In the genomic region with DNA sequence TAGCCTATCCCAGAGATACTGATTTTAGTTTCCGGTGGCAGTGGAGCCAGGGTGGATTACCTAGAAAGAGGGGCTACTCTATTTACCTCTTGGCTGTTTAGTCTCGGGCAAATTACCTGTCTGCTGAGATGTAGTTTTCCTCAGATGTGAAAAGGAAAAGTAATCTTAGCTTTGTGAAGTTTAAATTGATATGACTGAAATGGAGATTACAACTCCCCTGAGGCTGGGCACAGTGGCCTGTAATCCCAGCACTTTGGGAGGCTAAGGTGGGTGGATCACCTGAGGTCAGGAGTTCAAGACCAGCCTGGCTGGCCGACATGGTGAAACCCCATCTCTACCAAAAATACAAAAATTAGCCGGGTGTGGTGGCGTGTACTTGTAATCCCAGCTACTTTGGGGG, we compare ENCODE assay signal across 9 cellular contexts. TPM values are rescaled to one million over a fixed set of nuclear protein-coding genes. Genes with fewer than 3 reads are reported as not detected.
A peak's percentile ranks its signal among the peaks of the same experiment; 100 is the strongest.
DNase-seq lines count a peak whose midpoint lies in the region; ATAC-seq, FAIRE-seq and TF ChIP-seq lines count a peak whose summit lies in the region.
"Not testable (repeated sequence)": the region's sequence is repeated elsewhere in the genome, so short reads cannot be mapped to it uniquely, and the experiment has no call there.
"Had no signal": no experiment of that assay in that cellular context is flagged by ENCODE, and none has a peak within 500 bp of the region (broad histone marks: within the 10 kb centered on the region; RNA-seq: fewer than 3 reads in every experiment).

No MANE protein-coding gene starts in this region.

- peak overlapping the region; percentile 69 to 97 for H3K9ac ChIP-seq in duodenal mucosa (ENCODE audit: low read depth in 1 of 2, low read length in 2 of 2)

- H3K36me3 ChIP-seq in H7 (replicated peaks; ENCODE audit: control insufficient read depth, insufficient read depth, low read length), result peaks cover 35% of the 10 kb centered on the region
- H3K36me3 ChIP-seq in duodenal mucosa (ENCODE audit: control insufficient read depth in 1 of 2, insufficient read depth in 2 of 2, low read length in 2 of 2), result peaks cover 29 to 39% of the 10 kb centered on the region in 2 donors
- not testable (repeated sequence) for H3K36me3 ChIP-seq in hepatocyte (replicated peaks; ENCODE audit: insufficient read depth, low read depth)
- H3K36me3 ChIP-seq in spleen, result peaks cover 0 to 61% (median 43%) of the 10 kb centered on the region in 6 donors

- H3K4me1 ChIP-seq in A549 (peaks cover 49% of the 10 kb centered on the region), duodenal mucosa (ENCODE audit: control insufficient read depth in 1 of 2, insufficient read depth in 2 of 2, low read length in 2 of 2) (peaks cover 35 to 41% of the 10 kb centered on the region in 2 donors), hepatocyte (ENCODE audit: insufficient read depth) (peaks cover 33% of the 10 kb centered on the region), spleen (peaks cover 22 to 70% (median 62%) of the 10 kb centered on the region in 6 donors)

- not testable (repeated sequence) for H3K27me3 Mint-ChIP-seq in activated naive CD4-positive, alpha-beta T cell treated with anti-CD3 and anti-CD28 coated beads for 36 hours (ENCODE audit: low read depth); naive thymus-derived CD8-positive, alpha-beta T cell

- H3K27ac ChIP-seq in A549 (peak overlapping the region; percentile 90 to 99), RWPE1 (peak overlapping the region; percentile 94), hepatocyte (peak overlapping the region; percentile 74), spleen (peak overlapping the region in 7 of 8 donors; percentile 87 to 96 (median 92))
- H3K27ac ChIP-seq in duodenal mucosa (ENCODE audit: low read depth, low read length), result not testable (repeated sequence)

- TF ChIP-seq EP300 in A549 (IDR thresholded peaks at IDR 0.05), result not testable (repeated sequence)

- H3K4me3 ChIP-seq in A549, result peak overlapping the region; percentile 75
- peak overlapping the region; percentile 97 for H3K4me3 ChIP-seq in H7 (ENCODE audit: insufficient read depth, low read depth, low read length)
- peak overlapping the region; percentile 75 to 95 for H3K4me3 ChIP-seq in duodenal mucosa (ENCODE audit: low read depth in 1 of 2, low read length in 2 of 2)
- H3K4me3 ChIP-seq in hepatocyte, result peak overlapping the region; percentile 59
- peak overlapping the region; percentile 82 to 96 (median 89) for H3K4me3 ChIP-seq in spleen

- H4K20me1 ChIP-seq in hepatocyte (ENCODE audit: insufficient read depth, poor library complexity, severe bottlenecking), result peaks cover 44% of the 10 kb centered on the region

- H3K27ac Mint-ChIP-seq in activated naive CD4-positive, alpha-beta T cell treated with anti-CD3 and anti-CD28 coated beads for 36 hours, result peak overlapping the region; percentile 99
- H3K27ac Mint-ChIP-seq in naive thymus-derived CD8-positive, alpha-beta T cell, result peak overlapping the region; percentile 90 to 99 (median 98)

- H3K4me2 ChIP-seq in A549, result peak overlapping the region; percentile 75
- peak overlapping the region; percentile 92 for H3K4me2 ChIP-seq in hepatocyte

- not testable (repeated sequence) for TF ChIP-seq CTCF in A549 (IDR thresholded peaks at IDR 0.05); RWPE1 (conservative IDR thresholded peaks at IDR 0.05; ENCODE audit: low read depth); hepatocyte (IDR thresholded peaks at IDR 0.05; ENCODE audit: poor library complexity); spleen (IDR thresholded peaks at IDR 0.05 in 8 of 11, conservative IDR thresholded peaks at IDR 0.05 in 3 of 11)

- CTCF ChIA-PET in A549 (lab: Yijun Ruan, JAX) (interaction anchor here (0.8 to 29.8 kb wide), 8 partner anchors 12 to 154 kb away, joined by 3 to 589 read pairs (median 8); no protein-coding TSS in a partner anchor), RWPE1 (lab: Yijun Ruan, JAX) (interaction anchor here (0.6 to 1.3 kb wide), 5 partner anchors 11 to 748 kb away, joined by 3 to 4 read pairs (median 3); no protein-coding TSS in a partner anchor)
- CTCF ChIA-PET in activated naive CD4-positive, alpha-beta T cell treated with anti-CD3 and anti-CD28 coated beads for 36 hours (lab: Charles Lee), result interaction anchor here (0.7 to 2.6 kb wide), 5 partner anchors 12 to 77 kb away, joined by 3 to 17 read pairs (median 4); no protein-coding TSS in a partner anchor

- not testable (repeated sequence) for H3K9me3 ChIP-seq in A549; duodenal mucosa (ENCODE audit: control insufficient read depth in 1 of 2, low read length in 2 of 2); hepatocyte (ENCODE audit: low read depth); spleen

- 21% methylated on average over 5 of the region's 5 CpGs for WGBS in A549 (ENCODE audit: missing lambda C conversion rate)
- 46% methylated on average over 5 of the region's 5 CpGs for WGBS in hepatocyte (ENCODE audit: low lambda C conversion rate, missing lambda C conversion rate)
- 53 to 67% (median 61%) methylated on average over 5 of the region's 5 CpGs for WGBS in spleen, 5 donors

- not testable (repeated sequence) for DNase-seq in A549 (ENCODE audit: low read depth in 1 of 2, low spot score in 1 of 2); H7; RWPE1 (ENCODE audit: low spot score); activated naive CD4-positive, alpha-beta T cell treated with anti-CD3 and anti-CD28 coated beads for 36 hours; hepatocyte (ENCODE audit: low spot score); naive thymus-derived CD8-positive, alpha-beta T cell; spleen

- peaks cover 50% of the 10 kb centered on the region for H3K4me1 Mint-ChIP-seq in activated naive CD4-positive, alpha-beta T cell treated with anti-CD3 and anti-CD28 coated beads for 36 hours (ENCODE audit: low read depth)
- H3K4me1 Mint-ChIP-seq in naive thymus-derived CD8-positive, alpha-beta T cell, result peaks cover 41 to 64% (median 51%) of the 10 kb centered on the region in 4 donors

- intact Hi-C loops in activated naive CD4-positive, alpha-beta T cell treated with anti-CD3 and anti-CD28 coated beads for 36 hours (cut with micrococcal nuclease); spleen (cut with DNase I; ENCODE audit: low total_unique reads): not testable (repeated sequence)

- H3K79me2 ChIP-seq in hepatocyte, result peaks cover 37% of the 10 kb centered on the region

- H3K27me3 ChIP-seq in H7 (ENCODE audit: control insufficient read depth, insufficient read depth, low read length); duodenal mucosa (ENCODE audit: control insufficient read depth in 1 of 2, insufficient read depth in 2 of 2, low read length in 2 of 2); hepatocyte; spleen (replicated peaks in 1 of 7): not testable (repeated sequence)

- TF ChIP-seq RAD21 in A549 (conservative IDR thresholded peaks at IDR 0.05 in 1 of 2, IDR thresholded peaks at IDR 0.05 in 1 of 2), result not testable (repeated sequence)

- not testable (repeated sequence) for H2AFZ ChIP-seq in hepatocyte

- H3K9me2 ChIP-seq in hepatocyte (replicated peaks; ENCODE audit: insufficient read depth), result not testable (repeated sequence)

- H3K36me3 Mint-ChIP-seq in activated naive CD4-positive, alpha-beta T cell treated with anti-CD3 and anti-CD28 coated beads for 36 hours (ENCODE audit: low read depth), result peaks cover 58% of the 10 kb centered on the region
- H3K36me3 Mint-ChIP-seq in naive thymus-derived CD8-positive, alpha-beta T cell, result peaks cover 4 to 48% (median 13%) of the 10 kb centered on the region in 3 donors

- H3K9me3 Mint-ChIP-seq in activated naive CD4-positive, alpha-beta T cell treated with anti-CD3 and anti-CD28 coated beads for 36 hours; naive thymus-derived CD8-positive, alpha-beta T cell: not testable (repeated sequence)

- POLR2A ChIA-PET in A549 (lab: Yijun Ruan, JAX), result interaction anchor here (0.5 to 1.2 kb wide), 6 partner anchors 54 to 393 kb away, joined by 3 read pairs; no protein-coding TSS in a partner anchor
- POLR2A ChIA-PET in RWPE1 (lab: Yijun Ruan, JAX; ENCODE audit: low non-redundant PET), result not testable (repeated sequence)
- POLR2A ChIA-PET in naive thymus-derived CD8-positive, alpha-beta T cell (lab: Charles Lee), result interaction anchor here (0.6 to 5.5 kb wide), 5 partner anchors 12 to 173 kb away, joined by 3 to 58 read pairs (median 7); partner anchors contain the start of genes TRPV2 and UBB

- not testable (repeated sequence) for FAIRE-seq in A549 (lab: Jason Lieb, UNC)

- ATAC-seq in A549; naive thymus-derived CD8-positive, alpha-beta T cell: not testable (repeated sequence)

- TF ChIP-seq POLR2A in A549 (IDR thresholded peaks at IDR 0.05; ENCODE audit: low read length); spleen (IDR thresholded peaks at IDR 0.05): not testable (repeated sequence)

- H3K4me3 Mint-ChIP-seq in activated naive CD4-positive, alpha-beta T cell treated with anti-CD3 and anti-CD28 coated beads for 36 hours, result peak overlapping the region; percentile 99
- H3K4me3 Mint-ChIP-seq in naive thymus-derived CD8-positive, alpha-beta T cell, result peak overlapping the region; percentile 98 to 100 (median 99)

RNA-seq across cellular contexts. Expression of gene TRPV2, which starts 25.0 kb away (rescaled TPM):
- polyA plus RNA-seq in A549 (2011; rRNA removed), result 0.31 and 0.60 TPM in 2 replicates
- polyA plus RNA-seq in A549 (2012; cell fraction: cytosol; rRNA removed), result 0.87 and 1.1 TPM in 2 replicates
- 0.86 and 1.7 TPM in 2 replicates for polyA plus RNA-seq in A549 (2012; cell fraction: nucleus; rRNA removed)
- 0.35 to 0.62 TPM (median 0.61 TPM) in 3 replicates for polyA plus RNA-seq in A549 (2017; fragmentation: RNase III; extraction: RNeasy Plus Mini Kit Qiagen cat#74134 plus additional on column Dnase treatment)
- polyA minus RNA-seq in A549 (2011; rRNA and poly(A)+ RNA removed), result 0.37 and 0.73 TPM in 2 replicates
- 1.8 and 5.5 TPM in 2 replicates for total RNA-seq in H7 (2014; rRNA removed; shearing (Covaris generic))
- total RNA-seq in activated naive CD4-positive, alpha-beta T cell treated with anti-CD3 and anti-CD28 coated beads for 36 hours, result 10 to 100 TPM; 23.7 to 24.8 TPM
- total RNA-seq in hepatocyte, result 1.8 and 7.7 TPM in 2 replicates
- 10.1 and 15.2 TPM in 2 replicates for polyA plus RNA-seq in hepatocyte
- 10 to 100 TPM; 60.9 to 65.0 TPM for total RNA-seq in naive thymus-derived CD8-positive, alpha-beta T cell
- 100 to 1,000 TPM in 1 of 3 donors, 10 to 100 TPM in 2; 87.0 to 109 (median 90.6) TPM for polyA plus RNA-seq in naive thymus-derived CD8-positive, alpha-beta T cell
- total RNA-seq in spleen, result 10 to 100 TPM; 44.8 to 85.7 (median 50.2) TPM
- polyA plus RNA-seq in spleen, result 10 to 100 TPM; 37.0 to 61.3 (median 55.0) TPM
- total RNA-seq: A172 had no signal

RNA-seq across cellular contexts. Expression of gene LRRC75A, which starts 51.6 kb away (rescaled TPM):
- polyA plus RNA-seq in A549 (2011; rRNA removed) (0.65 and 0.78 TPM in 2 replicates), A549 (2017; fragmentation: RNase III; extraction: RNeasy Plus Mini Kit Qiagen cat#74134 plus additional on column Dnase treatment) (0.54 to 0.85 TPM (median 0.84 TPM) in 3 replicates), hepatocyte (7.7 and 10.7 TPM in 2 replicates), spleen (10 to 100 TPM in 1 of 3 donors, 1 to 10 TPM in 2; 4.2 to 10.5 (median 4.8) TPM)
- polyA plus RNA-seq in A549 (2012; cell fraction: cytosol; rRNA removed), result 0.85 and 1.4 TPM in 2 replicates
- 1.3 and 2.1 TPM in 2 replicates for polyA plus RNA-seq in A549 (2012; cell fraction: nucleus; rRNA removed)
- polyA minus RNA-seq in A549 (2011; rRNA and poly(A)+ RNA removed), result 0.97 and 1.3 TPM in 2 replicates
- 3.3 and 5.9 TPM in 2 replicates for total RNA-seq in H7 (2014; rRNA removed; shearing (Covaris generic))
- under 1 TPM; 0.69 to 0.79 TPM for total RNA-seq in activated naive CD4-positive, alpha-beta T cell treated with anti-CD3 and anti-CD28 coated beads for 36 hours
- total RNA-seq in hepatocyte (15.0 and 18.0 TPM in 2 replicates), spleen (10 to 100 TPM; 12.1 to 26.4 (median 22.3) TPM)
- 1 to 10 TPM; 7.4 to 8.9 TPM for total RNA-seq in naive thymus-derived CD8-positive, alpha-beta T cell
- 1 to 10 TPM; 1.8 to 3.1 (median 2.1) TPM for polyA plus RNA-seq in naive thymus-derived CD8-positive, alpha-beta T cell

RNA-seq across cellular contexts. Expression of gene UBB, which starts 59.5 kb away (rescaled TPM):
- polyA plus RNA-seq in A549 (2011; rRNA removed), result 2,851 and 4,311 TPM in 2 replicates
- 3,984 and 4,472 TPM in 2 replicates for polyA plus RNA-seq in A549 (2012; cell fraction: cytosol; rRNA removed)
- polyA plus RNA-seq in A549 (2012; cell fraction: nucleus; rRNA removed), result 2,091 and 2,511 TPM in 2 replicates
- polyA plus RNA-seq in A549 (2017; fragmentation: RNase III; extraction: RNeasy Plus Mini Kit Qiagen cat#74134 plus additional on column Dnase treatment), result 2,383 to 2,467 TPM (median 2,404 TPM) in 3 replicates
- 2,750 and 3,886 TPM in 2 replicates for polyA minus RNA-seq in A549 (2011; rRNA and poly(A)+ RNA removed)
- 1,890 and 2,261 TPM in 2 replicates for total RNA-seq in H7 (2014; rRNA removed; shearing (Covaris generic))
- 1,000 to 10,000 TPM; 1,579 to 1,628 TPM for total RNA-seq in activated naive CD4-positive, alpha-beta T cell treated with anti-CD3 and anti-CD28 coated beads for 36 hours
- total RNA-seq in hepatocyte, result 1,250 and 1,335 TPM in 2 replicates
- 2,041 and 2,117 TPM in 2 replicates for polyA plus RNA-seq in hepatocyte
- total RNA-seq in naive thymus-derived CD8-positive, alpha-beta T cell, result 100 to 1,000 TPM; 724 to 751 TPM
- polyA plus RNA-seq in naive thymus-derived CD8-positive, alpha-beta T cell, result 1,000 to 10,000 TPM; 1,803 to 2,753 (median 2,352) TPM
- 1,000 to 10,000 TPM in 5 of 7 donors, 100 to 1,000 TPM in 2; 822 to 1,795 (median 1,121) TPM for total RNA-seq in spleen
- 100 to 1,000 TPM; 697 to 951 (median 938) TPM for polyA plus RNA-seq in spleen
